ENCODE assay signal across 24 cellular contexts in the genomic region with DNA sequence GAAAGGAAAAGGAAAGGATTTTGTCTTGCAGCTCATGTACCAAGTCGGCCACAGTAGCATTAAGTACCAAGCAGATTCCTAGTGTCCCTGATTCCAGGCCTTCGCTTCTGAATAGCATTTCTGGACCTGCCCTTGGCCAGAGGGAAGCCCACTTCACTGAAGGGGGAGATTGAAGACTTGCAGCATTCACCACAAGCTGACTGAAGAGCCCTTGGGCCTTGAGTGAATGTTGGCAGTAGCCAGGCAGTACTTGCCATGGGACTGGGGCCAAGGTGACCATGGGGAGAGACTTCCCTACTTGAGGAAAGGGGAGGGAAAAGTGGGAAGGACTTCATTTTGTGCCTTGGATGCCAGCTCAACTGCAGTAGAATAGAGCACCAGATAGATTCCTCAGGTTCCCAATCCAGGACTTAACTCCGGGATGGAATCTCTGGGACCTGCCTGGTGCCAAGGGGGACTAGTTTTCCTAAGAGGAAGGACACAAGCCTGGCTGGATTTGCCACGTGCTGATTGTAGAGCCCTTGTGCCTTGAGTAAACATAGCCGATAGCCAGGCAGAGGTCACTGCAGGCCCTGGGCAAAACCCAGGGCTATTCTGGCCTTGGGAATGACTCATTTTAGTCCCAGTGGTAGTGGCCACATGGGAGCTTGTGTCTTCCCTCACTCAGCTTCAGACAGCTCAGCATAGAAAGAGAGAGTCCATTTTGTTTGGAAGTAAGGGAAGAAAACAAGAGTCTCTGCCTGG.
DNase-seq lines count a peak whose midpoint lies in the region; ATAC-seq, FAIRE-seq and TF ChIP-seq lines count a peak whose summit lies in the region.
"Had no signal": no experiment of that assay in that cellular context is flagged by ENCODE, and none has a peak within 500 bp of the region (broad histone marks: within the 10 kb centered on the region; RNA-seq: fewer than 3 reads in every experiment).

No MANE protein-coding gene starts in this region.

- intact Hi-C loops in HepG2 (cut with micrococcal nuclease; ENCODE audit: unreplicated experiment) (no loop called here), testis (cut with DNase I; ENCODE audit: low total_unique reads) (no loop called here), heart right ventricle (cut with DNase I) (no loop called here)

- H3K23ac ChIP-seq in mesenchymal stem cell (ENCODE audit: low read length in 2 of 2) = no peak overlapping the region

- H3K4me3 ChIP-seq in HepG2 (replicated peaks in 1 of 3; ENCODE audit: insufficient read depth in 1 of 3, low read depth in 2 of 3, low read length in 3 of 3) = no peak overlapping the region
- H3K4me3 ChIP-seq in mesenchymal stem cell (ENCODE audit: insufficient read depth in 1 of 2, low read depth in 1 of 2, low read length in 2 of 2) = peak overlapping the region in 1 of 2 experiments; percentile 38
- H3K4me3 ChIP-seq in testis = no peak overlapping the region
- no peak overlapping the region for H3K4me3 ChIP-seq in heart right ventricle
- H3K4me3 ChIP-seq: A549; BLaER1 treated with 17β-estradiol and CSF1 and Interleukin-3, amounts not matched to agents 10 nM and 100 nM; GM23338 had no signal

- no peak overlapping the region for H2BK120ac ChIP-seq in mesenchymal stem cell (ENCODE audit: low read depth, low read length)

- no peak overlapping the region for H2AK5ac ChIP-seq in mesenchymal stem cell (ENCODE audit: low read length, severe bottlenecking)

- in situ Hi-C loops in HepG2 (cut with HindIII; ENCODE audit: extremely low pct_ligation_motif_present, low pct_unique_long_range_greater_than_20kb) = no loop called here

- TF ChIP-seq POLR2A in HepG2 (IDR thresholded peaks at IDR 0.05; ENCODE audit: insufficient read depth in 1 of 2, low read depth in 2 of 2, low read length in 2 of 2) (no peak), testis (IDR thresholded peaks at IDR 0.05) (no peak)

- no peak for TF ChIP-seq RAD21 in HepG2 (CRISPR knock-in tag; IDR thresholded peaks at IDR 0.05)

- H3K27me3 ChIP-seq in HepG2 (ENCODE audit: control insufficient read depth in 1 of 2, insufficient read depth in 2 of 2, low read length in 2 of 2) (no peaks in the 10 kb centered on the region), mesenchymal stem cell (ENCODE audit: control insufficient read depth in 1 of 2, insufficient read depth in 1 of 2, low read length in 2 of 2) (no peaks in the 10 kb centered on the region), testis (no peaks in the 10 kb centered on the region), heart right ventricle (no peaks in the 10 kb centered on the region)
- H3K27me3 ChIP-seq: BE2C; BLaER1 treated with 17β-estradiol and CSF1 and Interleukin-3, amounts not matched to agents 10 nM and 100 nM had no signal

- POLR2A ChIA-PET in HepG2 (lab: Yijun Ruan, JAX) = no interaction called here

- H4K91ac ChIP-seq in mesenchymal stem cell (ENCODE audit: low read length) = no peak overlapping the region

- TF ChIP-seq CTCF in HepG2 (CRISPR knock-in tag; IDR thresholded peaks at IDR 0.05) = no peak
- TF ChIP-seq CTCF in testis (IDR thresholded peaks at IDR 0.05) = no peak
- TF ChIP-seq CTCF in heart right ventricle (IDR thresholded peaks at IDR 0.05) = no peak

- H3K36me3 ChIP-seq in HepG2 (replicated peaks in 1 of 2; ENCODE audit: control insufficient read depth in 1 of 2, insufficient read depth in 2 of 2, low read length in 2 of 2) (no peaks in the 10 kb centered on the region), mesenchymal stem cell (ENCODE audit: control insufficient read depth in 1 of 2, insufficient read depth in 2 of 2, low read depth in 1 of 2, low read length in 2 of 2) (no peaks in the 10 kb centered on the region), testis (ENCODE audit: low read depth, missing control alignments) (no peaks in the 10 kb centered on the region), heart right ventricle (no peaks in the 10 kb centered on the region)
- H3K36me3 ChIP-seq: BE2C; BLaER1 treated with 17β-estradiol and CSF1 and Interleukin-3, amounts not matched to agents 10 nM and 100 nM had no signal

- H3K4me2 ChIP-seq in HepG2 (ENCODE audit: low read depth, low read length) (no peak overlapping the region), mesenchymal stem cell (ENCODE audit: low read length, poor library complexity, severe bottlenecking) (no peak overlapping the region)
- H3K4me2 ChIP-seq: A549; BLaER1 treated with 17β-estradiol and CSF1 and Interleukin-3, amounts not matched to agents 10 nM and 100 nM; GM23338 had no signal

- no TSS peak for BruUV-seq in HepG2 (replicated peaks; lab: Mats Ljungman, UMichigan)

- DNase-seq in NCI-H2029 (lab: John Stamatoyannopoulos, UW) (peak; percentile 2), NCI-H2029 treated with DMSO at 0.1 percent for 48 hours (lab: John Stamatoyannopoulos, UW) (no peak), HepG2 (ENCODE audit: low spot score) (no peak), mesenchymal stem cell (peak; percentile 14), testis (no peak), OCI-M1 (lab: John Stamatoyannopoulos, UW) (no peak), heart right ventricle (no peak)
- DNase-seq: 8988T; ACHN; AML-193; BE2C; CD4-positive, alpha-beta T cell; CD8-positive, alpha-beta memory T cell; COR-L47; DMS153; DMS79 treated with DMSO at 0.1 percent for 48 hours; GF-D8; H9 had no signal

- H3K18ac ChIP-seq in mesenchymal stem cell (ENCODE audit: low read depth in 1 of 2, low read length in 2 of 2) = no peak overlapping the region

- H2BK12ac ChIP-seq in mesenchymal stem cell (ENCODE audit: low read length in 2 of 2) = peak overlapping the region in 1 of 2 experiments; percentile 1

- ATAC-seq in HepG2 = no peak
- ATAC-seq in heart right ventricle = no peak
- ATAC-seq: A549, GM23338, HCT116 had no signal

- H4K8ac ChIP-seq in mesenchymal stem cell (ENCODE audit: low read length) = no peak overlapping the region

- no peaks in the 10 kb centered on the region for H4K20me1 ChIP-seq in HepG2 (ENCODE audit: insufficient read depth, low read length)
- H4K20me1 ChIP-seq: BLaER1 treated with 17β-estradiol and CSF1 and Interleukin-3, amounts not matched to agents 10 nM and 100 nM had no signal

- no peak overlapping the region for H2BK5ac ChIP-seq in mesenchymal stem cell (ENCODE audit: low read depth, low read length, poor library complexity, severe bottlenecking)

- no peak overlapping the region for H2BK15ac ChIP-seq in mesenchymal stem cell (ENCODE audit: low read depth, poor library complexity, severe bottlenecking)

- FAIRE-seq in HepG2 (lab: Jason Lieb, UNC) = no peak
- FAIRE-seq: A549, GM12891, GM18507 had no signal

- H3K4ac ChIP-seq in mesenchymal stem cell (ENCODE audit: low read depth in 1 of 2, low read length in 2 of 2) = no peak overlapping the region

- no peak overlapping the region for H3K14ac ChIP-seq in mesenchymal stem cell (ENCODE audit: low read length in 2 of 2)

- H3K9me3 ChIP-seq in HepG2 (ENCODE audit: low read length) = peaks cover 15% of the 10 kb centered on the region
- peaks cover 37% of the 10 kb centered on the region for H3K9me3 ChIP-seq in mesenchymal stem cell (ENCODE audit: control insufficient read depth, low read length)
- no peaks in the 10 kb centered on the region for H3K9me3 ChIP-seq in testis
- H3K9me3 ChIP-seq in heart right ventricle = peaks cover 0 to 31% (median 4%) of the 10 kb centered on the region in 11 donors
- H3K9me3 ChIP-seq: A549, BE2C had no signal

- 0% methylated on average over 1 of the region's 5 CpGs for WGBS in HepG2 (ENCODE audit: low lambda C conversion rate)
- 88% methylated on average over 5 of the region's 5 CpGs for WGBS in mesenchymal stem cell
- 79 to 89% methylated on average over 4 to 5 of the region's 5 CpGs for whole genome bisulfite sequencing in testis, 2 donors
- 72 to 76% methylated on average over 5 of the region's 5 CpGs for WGBS in heart right ventricle, 2 donors

- CTCF ChIA-PET in HepG2 (lab: Yijun Ruan, JAX; ENCODE audit: low intra/inter-chr PET ratio, low total read pairs) = no interaction called here

- H3K79me1 ChIP-seq in mesenchymal stem cell (replicated peaks; ENCODE audit: low read length, poor library complexity, severe bottlenecking) = no peaks in the 10 kb centered on the region

- H3K9ac ChIP-seq in HepG2 (ENCODE audit: insufficient read depth, low read depth, low read length) = no peak overlapping the region
- H3K9ac ChIP-seq in mesenchymal stem cell (ENCODE audit: low read length) = no peak overlapping the region
- H3K9ac ChIP-seq: BLaER1 treated with 17β-estradiol and CSF1 and Interleukin-3, amounts not matched to agents 10 nM and 100 nM had no signal

- TF ChIP-seq EP300 in HepG2 (IDR thresholded peaks at IDR 0.05; ENCODE audit: low read depth in 2 of 2, low read length in 2 of 2) (no peak), HepG2 (CRISPR knock-in tag; IDR thresholded peaks at IDR 0.05; ENCODE audit: borderline replicate concordance) (no peak)

- no peak overlapping the region for H3K27ac ChIP-seq in HepG2 (ENCODE audit: extremely low read length, insufficient read depth, low read length)
- no peak overlapping the region for H3K27ac ChIP-seq in mesenchymal stem cell (ENCODE audit: low read length, poor library complexity, severe bottlenecking)
- no peak overlapping the region for H3K27ac ChIP-seq in testis
- H3K27ac ChIP-seq in heart right ventricle = no peak overlapping the region
- H3K27ac ChIP-seq: A549; BLaER1 treated with 17β-estradiol and CSF1 and Interleukin-3, amounts not matched to agents 10 nM and 100 nM had no signal

- H3K79me2 ChIP-seq in HepG2 (ENCODE audit: insufficient read depth, low read length) = no peaks in the 10 kb centered on the region

- H3K4me1 ChIP-seq in HepG2 (ENCODE audit: insufficient read depth, low read length) = no peaks in the 10 kb centered on the region
- no peaks in the 10 kb centered on the region for H3K4me1 ChIP-seq in mesenchymal stem cell (ENCODE audit: control insufficient read depth, insufficient read depth, low read depth, low read length)
- H3K4me1 ChIP-seq in testis = no peaks in the 10 kb centered on the region
- no peaks in the 10 kb centered on the region for H3K4me1 ChIP-seq in heart right ventricle
- H3K4me1 ChIP-seq: A549; BE2C; BLaER1 treated with 17β-estradiol and CSF1 and Interleukin-3, amounts not matched to agents 10 nM and 100 nM had no signal

- H2AFZ ChIP-seq in HepG2 (ENCODE audit: low read length) (no peak overlapping the region), mesenchymal stem cell (ENCODE audit: low read depth, low read length) (no peak overlapping the region)
- H2AFZ ChIP-seq: GM23338 had no signal

TF ChIP-seq in HepG2, 621 proteins besides CTCF, POLR2A, EP300 and RAD21:
- TF ChIP-seq ZNF709 (CRISPR knock-in tag; IDR thresholded peaks at IDR 0.05) (no peak), MXD4 (CRISPR knock-in tag; IDR thresholded peaks at IDR 0.05) (no peak), BHLHE40 (IDR thresholded peaks at IDR 0.05; ENCODE audit: low read length) (0 out of 2 replicates have a peak, but pooled peaks have one; percentile 22), HMGA1 (CRISPR knock-in tag; conservative IDR thresholded peaks at IDR 0.05) (no peak), ZEB1 (IDR thresholded peaks at IDR 0.05; ENCODE audit: insufficient replicate concordance, low read depth) (no peak), ZNF782 (CRISPR knock-in tag; IDR thresholded peaks at IDR 0.05; ENCODE audit: borderline replicate concordance) (no peak)

Comparison
In these comparisons a context has a peak if more than half of its experiments do, and no peak if none do; other contexts are left out.
1. DNase-seq: peak in NCI-H2029 (single experiment) and mesenchymal stem cell (single experiment); none in NCI-H2029 treated with DMSO at 0.1 percent for 48 hours (single experiment), HepG2 (single experiment), testis (single experiment), OCI-M1 (single experiment) and heart right ventricle (0 of 2).